Comparison of ENCODE assay signal across 21 cellular contexts in the genomic region with DNA sequence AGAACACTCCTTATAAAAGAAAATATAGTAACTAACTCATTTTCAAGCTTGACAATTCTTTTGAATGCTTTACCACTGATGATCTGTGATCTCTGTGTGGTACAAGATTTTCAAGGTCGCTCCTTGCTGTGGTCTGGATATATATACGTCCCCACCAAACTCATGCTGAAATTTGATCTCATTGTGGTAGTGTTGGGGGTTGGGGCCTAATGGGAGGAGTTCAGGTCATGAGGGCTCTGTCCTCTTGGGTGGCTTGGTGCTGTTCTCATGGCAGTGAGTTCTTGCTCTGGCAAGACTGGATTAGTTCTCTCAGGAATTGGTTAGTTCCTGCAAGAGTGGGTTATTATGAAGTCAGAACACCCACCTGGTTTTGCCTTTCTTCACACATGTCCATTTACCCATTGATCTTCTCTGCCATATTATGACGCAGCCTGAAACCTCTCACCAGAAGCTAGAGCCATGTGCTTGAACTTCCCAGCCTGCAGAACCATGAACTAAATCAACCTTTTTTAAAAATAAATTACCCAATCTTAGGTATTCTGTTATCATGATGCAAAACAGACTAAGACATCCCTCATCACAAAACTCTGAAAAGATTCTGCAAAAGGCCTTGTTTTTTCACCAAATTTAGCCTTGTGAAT. TPM values are rescaled to one million over a fixed set of nuclear protein-coding genes. Genes with fewer than 3 reads are reported as not detected.
DNase-seq lines count a peak whose midpoint lies in the region; ATAC-seq and TF ChIP-seq lines count a peak whose summit lies in the region.
"Had no signal": no experiment of that assay in that cellular context is flagged by ENCODE, and none has a peak within 500 bp of the region (broad histone marks: within the 10 kb centered on the region; RNA-seq: fewer than 3 reads in every experiment).

No MANE protein-coding gene starts in this region.

- H3K4me2 ChIP-seq in BLaER1 (peak overlapping the region; percentile 69), osteoblast (ENCODE audit: insufficient read depth, low read length) (no peak overlapping the region)

- POLR2A ChIA-PET in WTC11 (lab: Charles Lee): no interaction called here

- TF ChIP-seq CTCF in WTC11 (IDR thresholded peaks at IDR 0.05) (no peak), osteoblast (IDR thresholded peaks at IDR 0.05; ENCODE audit: extremely low read depth, low read depth, low read length) (no peak), esophagus muscularis mucosa (IDR thresholded peaks at IDR 0.05) (no peak)

- no peaks in the 10 kb centered on the region for H3K27me3 ChIP-seq in BLaER1
- no peaks in the 10 kb centered on the region for H3K27me3 ChIP-seq in osteoblast (ENCODE audit: insufficient read depth, low read length)
- H3K27me3 ChIP-seq in esophagus muscularis mucosa: no peaks in the 10 kb centered on the region
- H3K27me3 ChIP-seq: BE2C had no signal

- no peak overlapping the region for H3K4me3 ChIP-seq in BLaER1
- no peak overlapping the region for H3K4me3 ChIP-seq in osteoblast (ENCODE audit: insufficient read depth, low read length)
- no peak overlapping the region for H3K4me3 ChIP-seq in esophagus muscularis mucosa
- H3K4me3 ChIP-seq: HAP-1 had no signal

- H3K4me3 Mint-ChIP-seq in WTC11: no peak overlapping the region
- H3K4me3 Mint-ChIP-seq: CD4-positive, alpha-beta T cell; IgD-negative memory B cell had no signal

- intact Hi-C loops in esophagus muscularis mucosa (cut with DNase I): no loop called here

- 89% methylated on average over 3 of the region's 3 CpGs for WGBS in esophagus muscularis mucosa

- H2AFZ ChIP-seq in osteoblast (ENCODE audit: low read length): no peak overlapping the region

- H4K20me1 ChIP-seq in BLaER1 (no peaks in the 10 kb centered on the region), osteoblast (ENCODE audit: insufficient read depth, low read length) (no peaks in the 10 kb centered on the region)

- peak; percentile 55 for ATAC-seq in WTC11

- peaks cover 57% of the 10 kb centered on the region for H3K4me1 ChIP-seq in BLaER1
- peaks cover 9% of the 10 kb centered on the region for H3K4me1 ChIP-seq in osteoblast (ENCODE audit: insufficient read depth, low read length)
- peaks cover 5 to 29% (median 20%) of the 10 kb centered on the region in 4 donors for H3K4me1 ChIP-seq in esophagus muscularis mucosa
- H3K4me1 ChIP-seq: BE2C had no signal

- no peak overlapping the region for H3K27ac Mint-ChIP-seq in WTC11
- H3K27ac Mint-ChIP-seq: CD4-positive, alpha-beta T cell; IgD-negative memory B cell had no signal

- peaks cover 7% of the 10 kb centered on the region; the same call in 1 of the 2 replicates for H3K36me3 Mint-ChIP-seq in WTC11
- H3K36me3 Mint-ChIP-seq: IgD-negative memory B cell had no signal

- H3K9me3 Mint-ChIP-seq in WTC11: peaks cover 15% of the 10 kb centered on the region

- H3K27ac ChIP-seq in BLaER1 (no peak overlapping the region), osteoblast (ENCODE audit: low read depth, low read length) (no peak overlapping the region), esophagus muscularis mucosa (replicated peaks in 1 of 4) (no peak overlapping the region)
- H3K27ac ChIP-seq: C4-2B, HL-60 had no signal

- peaks cover 13% of the 10 kb centered on the region for H3K4me1 Mint-ChIP-seq in WTC11
- H3K4me1 Mint-ChIP-seq: IgD-negative memory B cell had no signal

- DNase-seq in HT1080 (ENCODE audit: low read depth) (peak; percentile 10), WTC11 (ENCODE audit: low spot score) (no peak), left kidney (ENCODE audit: low read depth, low spot score) (peak; percentile 13), osteoblast (ENCODE audit: insufficient read length, low spot score, missing footprints) (no peak), esophagus muscularis mucosa (ENCODE audit: extremely low spot score) (no peak), NCI-H146 (lab: John Stamatoyannopoulos, UW) (no peak), A172 (ENCODE audit: low spot score) (no peak)
- DNase-seq: 8988T; BE2C; CD4-positive, alpha-beta T cell; DMS153; DMS79; GDM1; KG1 had no signal

- TF ChIP-seq EP300 in esophagus muscularis mucosa (IDR thresholded peaks at IDR 0.05): no peak

- no peak for TF ChIP-seq POLR2A in esophagus muscularis mucosa (IDR thresholded peaks at IDR 0.05; ENCODE audit: low read depth)

- no peak overlapping the region for H3K9ac ChIP-seq in BLaER1

- no peaks in the 10 kb centered on the region for H3K79me2 ChIP-seq in osteoblast (ENCODE audit: insufficient read depth, low read length)

- H3K9me3 ChIP-seq in BLaER1 (peaks cover 16% of the 10 kb centered on the region), osteoblast (ENCODE audit: low read depth, low read length) (no peaks in the 10 kb centered on the region), esophagus muscularis mucosa (no peaks in the 10 kb centered on the region)
- H3K9me3 ChIP-seq: BE2C, HAP-1 had no signal

- peaks cover 5% of the 10 kb centered on the region for H3K27me3 Mint-ChIP-seq in WTC11 (ENCODE audit: low read depth)
- H3K27me3 Mint-ChIP-seq: CD4-positive, alpha-beta T cell had no signal

- CTCF ChIA-PET in WTC11 (lab: Charles Lee): interaction anchor here (0.9 kb wide), 1 partner anchor 189 kb away, joined by 3 read pairs; no protein-coding TSS in a partner anchor

- no peaks in the 10 kb centered on the region for H3K36me3 ChIP-seq in BLaER1
- H3K36me3 ChIP-seq in osteoblast (ENCODE audit: insufficient read depth, low read length): no peaks in the 10 kb centered on the region
- no peaks in the 10 kb centered on the region for H3K36me3 ChIP-seq in esophagus muscularis mucosa
- H3K36me3 ChIP-seq: BE2C, HAP-1 had no signal

TF ChIP-seq in WTC11, 78 proteins besides CTCF, POLR2A, EP300 and RAD21 (continues in another document):
- TF ChIP-seq OVOL2 (CRISPR knock-in tag; IDR thresholded peaks at IDR 0.05; ENCODE audit: borderline replicate concordance): no peak
- TF ChIP-seq, protein P1, sequence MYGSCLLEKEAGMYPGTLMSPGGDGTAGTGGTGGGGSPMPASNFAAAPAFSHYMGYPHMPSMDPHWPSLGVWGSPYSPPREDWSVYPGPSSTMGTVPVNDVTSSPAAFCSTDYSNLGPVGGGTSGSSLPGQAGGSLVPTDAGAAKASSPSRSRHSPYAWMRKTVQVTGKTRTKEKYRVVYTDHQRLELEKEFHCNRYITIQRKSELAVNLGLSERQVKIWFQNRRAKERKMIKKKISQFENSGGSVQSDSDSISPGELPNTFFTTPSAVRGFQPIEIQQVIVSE (CRISPR knock-in tag; IDR thresholded peaks at IDR 0.05; ENCODE audit: borderline replicate concordance): no peak
- TF ChIP-seq, protein P2, sequence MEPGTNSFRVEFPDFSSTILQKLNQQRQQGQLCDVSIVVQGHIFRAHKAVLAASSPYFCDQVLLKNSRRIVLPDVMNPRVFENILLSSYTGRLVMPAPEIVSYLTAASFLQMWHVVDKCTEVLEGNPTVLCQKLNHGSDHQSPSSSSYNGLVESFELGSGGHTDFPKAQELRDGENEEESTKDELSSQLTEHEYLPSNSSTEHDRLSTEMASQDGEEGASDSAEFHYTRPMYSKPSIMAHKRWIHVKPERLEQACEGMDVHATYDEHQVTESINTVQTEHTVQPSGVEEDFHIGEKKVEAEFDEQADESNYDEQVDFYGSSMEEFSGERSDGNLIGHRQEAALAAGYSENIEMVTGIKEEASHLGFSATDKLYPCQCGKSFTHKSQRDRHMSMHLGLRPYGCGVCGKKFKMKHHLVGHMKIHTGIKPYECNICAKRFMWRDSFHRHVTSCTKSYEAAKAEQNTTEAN (CRISPR knock-in tag; IDR thresholded peaks at IDR 0.05): no peak
- TF ChIP-seq, protein P3, sequence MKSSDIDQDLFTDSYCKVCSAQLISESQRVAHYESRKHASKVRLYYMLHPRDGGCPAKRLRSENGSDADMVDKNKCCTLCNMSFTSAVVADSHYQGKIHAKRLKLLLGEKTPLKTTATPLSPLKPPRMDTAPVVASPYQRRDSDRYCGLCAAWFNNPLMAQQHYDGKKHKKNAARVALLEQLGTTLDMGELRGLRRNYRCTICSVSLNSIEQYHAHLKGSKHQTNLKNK (CRISPR knock-in tag; IDR thresholded peaks at IDR 0.05): no peak
- no peak for TF ChIP-seq NR1H2 (CRISPR knock-in tag; IDR thresholded peaks at IDR 0.05)
- TF ChIP-seq ZNF423 (CRISPR knock-in tag; IDR thresholded peaks at IDR 0.05): no peak
- TF ChIP-seq TEAD1 (CRISPR knock-in tag; IDR thresholded peaks at IDR 0.05): no peak
- no peak for TF ChIP-seq KAT7 (CRISPR knock-in tag; IDR thresholded peaks at IDR 0.05; ENCODE audit: borderline replicate concordance)
- no peak for TF ChIP-seq FOXK1 (CRISPR knock-in tag; IDR thresholded peaks at IDR 0.05)
- no peak for TF ChIP-seq ESRRA (CRISPR knock-in tag; IDR thresholded peaks at IDR 0.05; ENCODE audit: borderline replicate concordance)
- TF ChIP-seq, protein P4, sequence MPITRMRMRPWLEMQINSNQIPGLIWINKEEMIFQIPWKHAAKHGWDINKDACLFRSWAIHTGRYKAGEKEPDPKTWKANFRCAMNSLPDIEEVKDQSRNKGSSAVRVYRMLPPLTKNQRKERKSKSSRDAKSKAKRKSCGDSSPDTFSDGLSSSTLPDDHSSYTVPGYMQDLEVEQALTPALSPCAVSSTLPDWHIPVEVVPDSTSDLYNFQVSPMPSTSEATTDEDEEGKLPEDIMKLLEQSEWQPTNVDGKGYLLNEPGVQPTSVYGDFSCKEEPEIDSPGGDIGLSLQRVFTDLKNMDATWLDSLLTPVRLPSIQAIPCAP (CRISPR knock-in tag; IDR thresholded peaks at IDR 0.05): no peak

RNA-seq across cellular contexts. Expression of a gene that starts 8.3 kb away (rescaled TPM):
- total RNA-seq in HT1080 (2014; rRNA removed; shearing (Covaris generic)): 31.8 and 32.9 TPM in 2 replicates
- polyA plus RNA-seq in HT1080 (2015; cell fraction: cytosol; rRNA removed): 23.0 and 28.3 TPM in 2 replicates
- 96.2 and 110 TPM in 2 replicates for polyA plus RNA-seq in HT1080 (2015; cell fraction: nucleus; rRNA removed)
- total RNA-seq in WTC11 (2021) (27.5 to 32.9 TPM (median 29.2 TPM) in 3 replicates), osteoblast (24.5 and 25.0 TPM in 2 replicates), esophagus muscularis mucosa (10 to 100 TPM in 3 of 4 donors, 1 to 10 TPM in 1; 9.9 to 17.4 (median 13.3) TPM)
- 16.5 and 17.5 TPM in 2 replicates for total RNA-seq in A172 (2014; rRNA removed; shearing (Covaris generic))

RNA-seq across cellular contexts. Expression of a gene that starts 28.3 kb away (rescaled TPM):
- total RNA-seq in HT1080 (2014; rRNA removed; shearing (Covaris generic)): 0.27 TPM in 1 of 2 replicates, not detected in the other
- polyA plus RNA-seq in HT1080 (2015; cell fraction: cytosol; rRNA removed): 0.09 and 0.22 TPM in 2 replicates
- not detected in 2 replicates for polyA plus RNA-seq in HT1080 (2015; cell fraction: nucleus; rRNA removed)
- not detected in 3 replicates for total RNA-seq in WTC11 (2021)
- not detected in 2 replicates for total RNA-seq in osteoblast
- not detected for total RNA-seq in esophagus muscularis mucosa
- not detected in 2 replicates for total RNA-seq in A172 (2014; rRNA removed; shearing (Covaris generic))
- total RNA-seq: CD4-positive, alpha-beta T cell; Daoy; H4 had no signal
- polyA plus RNA-seq: IgD-negative memory B cell had no signal

Comparison
In these comparisons a context has a peak if more than half of its experiments do, and no peak if none do; other contexts are left out.
1. DNase-seq: peak in HT1080 (single experiment) and left kidney (single experiment); none in WTC11 (single experiment), osteoblast (single experiment), esophagus muscularis mucosa (single experiment), NCI-H146 (single experiment) and A172 (single experiment).